ENCODE assay signal across 18 cellular contexts in the genomic region with DNA sequence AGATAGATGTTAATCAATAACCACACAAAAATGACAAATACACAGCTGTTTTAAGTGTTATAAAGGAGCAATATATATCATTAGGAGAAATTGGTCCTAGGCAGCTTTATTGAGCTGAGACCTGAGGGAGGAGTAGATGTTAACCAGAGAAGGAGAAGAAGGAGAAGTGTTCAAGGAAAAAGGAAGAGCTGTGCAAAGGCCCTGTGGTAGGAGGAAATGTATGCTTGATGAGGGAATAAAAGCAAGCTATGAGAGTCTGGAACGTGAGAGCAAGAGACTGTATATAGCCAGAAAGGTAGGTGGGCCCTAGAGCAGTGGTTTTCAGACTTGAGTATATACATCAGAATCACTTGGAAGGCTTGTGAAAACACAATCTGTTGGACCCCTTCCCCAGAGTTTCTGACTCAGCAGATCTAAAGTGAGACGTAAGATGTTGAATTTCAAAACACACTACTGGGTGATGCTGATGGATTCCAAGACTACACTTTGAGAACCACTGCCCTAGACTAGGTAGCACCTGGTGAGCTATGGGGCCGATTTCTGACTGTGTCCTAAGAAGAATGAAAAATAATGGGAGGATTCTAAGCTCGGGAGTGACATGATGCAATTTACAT.
A peak's percentile ranks its signal among the peaks of the same experiment; 100 is the strongest.
DNase-seq lines count a peak whose midpoint lies in the region; ATAC-seq, FAIRE-seq and TF ChIP-seq lines count a peak whose summit lies in the region.
"Had no signal": no experiment of that assay in that cellular context is flagged by ENCODE, and none has a peak within 500 bp of the region (broad histone marks: within the 10 kb centered on the region; RNA-seq: fewer than 3 reads in every experiment).

No MANE protein-coding gene starts in this region.

- peaks cover 8% of the 10 kb centered on the region for H3F3A ChIP-seq in SK-N-SH (replicated peaks; ENCODE audit: insufficient read depth)

- 93% methylated on average over 4 of the region's 4 CpGs for WGBS in SK-N-SH (ENCODE audit: low lambda C conversion rate)
- WGBS in small intestine, 3 donors = 80 to 87% (median 86%) methylated on average over 4 of the region's 4 CpGs

- no peak for TF ChIP-seq RAD21 in SK-N-SH (IDR thresholded peaks at IDR 0.05; ENCODE audit: low read length)

- dilution Hi-C loops in keratinocyte (cut with MboI; ENCODE audit: extremely low pct_ligation_motif_present, low sequenced_read_pairs) = no loop called here

- ATAC-seq in SK-N-SH treated with all-trans-retinoic acid at 6 μM for 48 hours = no peak
- ATAC-seq: HepG2 had no signal

- H3K9ac ChIP-seq in SK-N-SH (no peak overlapping the region), keratinocyte (ENCODE audit: control insufficient read depth, extremely low read depth, insufficient read depth, low read length) (no peak overlapping the region)

- peak overlapping the region; percentile 20 to 80; a peak in 3 of 4 replicates for H3K27ac ChIP-seq in SK-N-SH (ENCODE audit: low read depth in 2 of 2, low read length in 1 of 2)
- H3K27ac ChIP-seq in keratinocyte (ENCODE audit: control insufficient read depth, insufficient read depth, low read length) = no peak overlapping the region
- no peak overlapping the region for H3K27ac ChIP-seq in small intestine (ENCODE audit: low read depth in 1 of 2, low read length in 1 of 2)
- H3K27ac ChIP-seq: 22Rv1, C4-2B had no signal

- TF ChIP-seq EP300 in SK-N-SH (IDR thresholded peaks at IDR 0.05; ENCODE audit: borderline replicate concordance in 1 of 2, low read depth in 1 of 2, low read length in 1 of 2) = no peak

- H3K9me3 ChIP-seq in SK-N-SH = no peaks in the 10 kb centered on the region
- no peaks in the 10 kb centered on the region for H3K9me3 ChIP-seq in keratinocyte (ENCODE audit: control insufficient read depth, low read depth, low read length)
- H3K9me3 ChIP-seq in small intestine (ENCODE audit: control insufficient read depth, low read depth) = no peaks in the 10 kb centered on the region
- H3K9me3 ChIP-seq: A549 had no signal

- H3K27me3 ChIP-seq in SK-N-SH (ENCODE audit: insufficient read depth) (no peaks in the 10 kb centered on the region), keratinocyte (ENCODE audit: control insufficient read depth, extremely low read depth, insufficient read depth, low read length) (no peaks in the 10 kb centered on the region), small intestine (ENCODE audit: control insufficient read depth in 2 of 2, insufficient read depth in 2 of 2, low read length in 2 of 2) (no peaks in the 10 kb centered on the region)

- peaks cover 2 to 4% of the 10 kb centered on the region in 2 experiments; a peak in 3 of 4 replicates for H3K4me1 ChIP-seq in SK-N-SH (ENCODE audit: control insufficient read depth in 1 of 2, insufficient read depth in 2 of 2, low read depth in 1 of 2, low read length in 1 of 2)
- peaks cover 11% of the 10 kb centered on the region for H3K4me1 ChIP-seq in keratinocyte (ENCODE audit: control insufficient read depth, extremely low read depth, insufficient read depth, low read length)
- no peaks in the 10 kb centered on the region for H3K4me1 ChIP-seq in small intestine (ENCODE audit: control insufficient read depth in 2 of 2, insufficient read depth in 1 of 2, low read depth in 1 of 2, low read length in 1 of 2)
- H3K4me1 ChIP-seq: A549 had no signal

- DNase-seq in SK-N-SH (no peak), amniotic epithelial cell (ENCODE audit: low read depth) (peak; percentile 26), keratinocyte (ENCODE audit: low read depth, low spot score) (no peak), small intestine (no peak), foreskin fibroblast (no peak), NCI-H1092 (lab: John Stamatoyannopoulos, UW) (no peak), NCI-H2171 (lab: John Stamatoyannopoulos, UW) (no peak)
- DNase-seq: AML-193; CD4-positive, alpha-beta T cell; DMS79 treated with DMSO at 0.1 percent for 48 hours; GF-D8; H9 had no signal

- POLR2A ChIA-PET in SK-N-SH (lab: Yijun Ruan, JAX) = interaction anchor here (2.0 kb wide), 1 partner anchor 10 kb away, joined by 4 read pairs; no protein-coding TSS in a partner anchor

- H2AFZ ChIP-seq in SK-N-SH (ENCODE audit: low read depth) = no peak overlapping the region
- no peak overlapping the region for H2AFZ ChIP-seq in keratinocyte (ENCODE audit: control insufficient read depth, low read length)

- H3K9me2 ChIP-seq in SK-N-SH = no peaks in the 10 kb centered on the region

- FAIRE-seq in keratinocyte (lab: Jason Lieb, UNC) (peak; percentile 34), small intestine (lab: Jason Lieb, UNC) (no peak)
- FAIRE-seq: A549, H1, HepG2 had no signal

- H3K4me2 ChIP-seq in SK-N-SH (peak overlapping the region; percentile 51; the same call in 1 of the 2 replicates), keratinocyte (ENCODE audit: control insufficient read depth, extremely low read depth, insufficient read depth, low read depth, low read length) (no peak overlapping the region)
- H3K4me2 ChIP-seq: A549 had no signal

- no peak overlapping the region for H3K4me3 ChIP-seq in SK-N-SH (ENCODE audit: low read depth in 2 of 2, low read length in 1 of 2)
- no peak overlapping the region for H3K4me3 ChIP-seq in keratinocyte (ENCODE audit: control insufficient read depth in 2 of 3, extremely low read depth in 1 of 3, insufficient read depth in 2 of 3, low read depth in 1 of 3, low read length in 3 of 3)
- H3K4me3 ChIP-seq in small intestine (ENCODE audit: low read depth in 1 of 2, low read length in 2 of 2) = no peak overlapping the region
- no peak overlapping the region for H3K4me3 ChIP-seq in foreskin fibroblast (ENCODE audit: low read depth in 1 of 2, low read length in 2 of 2)
- H3K4me3 ChIP-seq: A549 had no signal

- H3K9me1 ChIP-seq in keratinocyte (ENCODE audit: control insufficient read depth, extremely low read depth, insufficient read depth, low read length) = no peaks in the 10 kb centered on the region

- H3K36me3 ChIP-seq in SK-N-SH (replicated peaks in 1 of 2; ENCODE audit: control insufficient read depth in 1 of 2, insufficient read depth in 2 of 2, low read length in 1 of 2) = no peaks in the 10 kb centered on the region
- H3K36me3 ChIP-seq in keratinocyte (ENCODE audit: control insufficient read depth in 2 of 2, extremely low read depth in 1 of 2, insufficient read depth in 2 of 2, low read length in 2 of 2) = no peaks in the 10 kb centered on the region
- H3K36me3 ChIP-seq in small intestine (ENCODE audit: control insufficient read depth in 2 of 2, insufficient read depth in 2 of 2, low read length in 2 of 2) = no peaks in the 10 kb centered on the region

- TF ChIP-seq CTCF in SK-N-SH (IDR thresholded peaks at IDR 0.05) = no peak
- no peak for TF ChIP-seq CTCF in keratinocyte (optimal IDR thresholded peaks at IDR 0.05 in 1 of 3, IDR thresholded peaks at IDR 0.05 in 1 of 3, conservative IDR thresholded peaks at IDR 0.05 in 1 of 3; ENCODE audit: extremely low read depth in 1 of 3, insufficient read depth in 2 of 3, low read length in 3 of 3)
- no peak for TF ChIP-seq CTCF in foreskin fibroblast (IDR thresholded peaks at IDR 0.05; ENCODE audit: low read depth, low read length)

- CTCF ChIA-PET in SK-N-SH (lab: Yijun Ruan, JAX) = interaction anchor here (0.7 kb wide), 1 partner anchor 123 kb away, joined by 3 read pairs; no protein-coding TSS in a partner anchor

- no peaks in the 10 kb centered on the region for H3K79me2 ChIP-seq in SK-N-SH (ENCODE audit: insufficient read depth)
- H3K79me2 ChIP-seq in keratinocyte (ENCODE audit: control insufficient read depth, insufficient read depth, low read length) = no peaks in the 10 kb centered on the region

- no peaks in the 10 kb centered on the region for H4K20me1 ChIP-seq in SK-N-SH (ENCODE audit: insufficient read depth)
- no peaks in the 10 kb centered on the region for H4K20me1 ChIP-seq in keratinocyte (ENCODE audit: control insufficient read depth, extremely low read depth, insufficient read depth, low read length)

TF ChIP-seq in SK-N-SH, 30 proteins besides CTCF, POLR2A, EP300 and RAD21 (continues in another document):
- no peak for TF ChIP-seq POLR2AphosphoS5 (IDR thresholded peaks at IDR 0.05; ENCODE audit: low read depth, low read length)
- no peak for TF ChIP-seq CHD2 (IDR thresholded peaks at IDR 0.05; ENCODE audit: low read length, partially characterized antibody)

TF ChIP-seq in SK-N-SH treated with all-trans-retinoic acid at 6 μM for 48 hours, 23 proteins besides CTCF, POLR2A, EP300 and RAD21 (continues in another document):
- no peak for TF ChIP-seq ZNF70 (CRISPR knock-in tag; IDR thresholded peaks at IDR 0.05)
- TF ChIP-seq, protein P1, sequence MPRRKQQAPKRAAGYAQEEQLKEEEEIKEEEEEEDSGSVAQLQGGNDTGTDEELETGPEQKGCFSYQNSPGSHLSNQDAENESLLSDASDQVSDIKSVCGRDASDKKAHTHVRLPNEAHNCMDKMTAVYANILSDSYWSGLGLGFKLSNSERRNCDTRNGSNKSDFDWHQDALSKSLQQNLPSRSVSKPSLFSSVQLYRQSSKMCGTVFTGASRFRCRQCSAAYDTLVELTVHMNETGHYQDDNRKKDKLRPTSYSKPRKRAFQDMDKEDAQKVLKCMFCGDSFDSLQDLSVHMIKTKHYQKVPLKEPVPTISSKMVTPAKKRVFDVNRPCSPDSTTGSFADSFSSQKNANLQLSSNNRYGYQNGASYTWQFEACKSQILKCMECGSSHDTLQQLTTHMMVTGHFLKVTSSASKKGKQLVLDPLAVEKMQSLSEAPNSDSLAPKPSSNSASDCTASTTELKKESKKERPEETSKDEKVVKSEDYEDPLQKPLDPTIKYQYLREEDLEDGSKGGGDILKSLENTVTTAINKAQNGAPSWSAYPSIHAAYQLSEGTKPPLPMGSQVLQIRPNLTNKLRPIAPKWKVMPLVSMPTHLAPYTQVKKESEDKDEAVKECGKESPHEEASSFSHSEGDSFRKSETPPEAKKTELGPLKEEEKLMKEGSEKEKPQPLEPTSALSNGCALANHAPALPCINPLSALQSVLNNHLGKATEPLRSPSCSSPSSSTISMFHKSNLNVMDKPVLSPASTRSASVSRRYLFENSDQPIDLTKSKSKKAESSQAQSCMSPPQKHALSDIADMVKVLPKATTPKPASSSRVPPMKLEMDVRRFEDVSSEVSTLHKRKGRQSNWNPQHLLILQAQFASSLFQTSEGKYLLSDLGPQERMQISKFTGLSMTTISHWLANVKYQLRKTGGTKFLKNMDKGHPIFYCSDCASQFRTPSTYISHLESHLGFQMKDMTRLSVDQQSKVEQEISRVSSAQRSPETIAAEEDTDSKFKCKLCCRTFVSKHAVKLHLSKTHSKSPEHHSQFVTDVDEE (CRISPR knock-in tag; IDR thresholded peaks at IDR 0.05) = no peak

Comparison
In these comparisons a context has a peak if more than half of its experiments do, and no peak if none do; other contexts are left out.
1. H3K27ac ChIP-seq: peak in SK-N-SH (2 of 2); none in keratinocyte (single experiment) and small intestine (0 of 2).